Comparison of ENCODE assay signal across 15 cellular contexts in the genomic region with DNA sequence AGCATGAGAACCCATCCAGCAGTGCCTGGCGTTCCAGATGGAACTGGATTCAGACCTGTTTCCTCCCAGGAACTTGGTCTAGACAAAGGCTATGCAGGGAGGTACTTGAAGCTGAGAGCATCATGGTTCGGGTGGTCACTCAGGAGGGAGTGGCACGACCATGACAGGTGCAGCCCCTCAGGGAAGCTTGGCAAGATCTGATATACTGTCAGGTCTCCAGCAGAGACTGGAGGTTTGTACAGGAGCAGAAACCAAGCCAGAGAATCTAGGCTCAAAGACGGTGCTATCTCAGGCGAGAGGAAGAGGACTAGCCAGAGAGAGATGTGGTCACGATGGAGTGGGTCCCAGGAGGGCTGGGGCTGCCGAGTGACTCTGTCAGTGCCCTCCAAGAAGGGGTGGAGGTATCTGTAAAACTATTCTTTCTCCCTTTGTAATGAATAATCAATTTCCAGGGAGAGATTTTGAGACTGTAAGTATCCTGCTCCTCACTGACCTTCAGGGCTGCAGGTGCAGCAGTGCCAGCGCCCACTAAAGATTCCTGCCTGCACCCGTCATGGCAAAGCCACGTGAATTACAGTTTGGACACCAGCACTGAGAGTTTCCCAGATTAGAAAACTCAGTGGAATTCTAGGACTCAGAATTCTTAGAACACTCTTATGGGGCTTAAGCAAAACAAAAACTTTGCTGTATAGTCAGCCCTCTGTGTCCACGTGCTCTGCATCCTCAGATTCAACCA.
"Had no signal": no experiment of that assay in that cellular context is flagged by ENCODE, and none has a peak within 500 bp of the region (broad histone marks: within the 10 kb centered on the region; RNA-seq: fewer than 3 reads in every experiment).

No MANE protein-coding gene starts in this region.

- H3K36me3 ChIP-seq: prostate gland had no signal

- H3K9me3 ChIP-seq: prostate gland, stomach had no signal

- H3K27ac ChIP-seq: parathyroid adenoma, prostate gland, stomach had no signal

- FAIRE-seq: frontal cortex, keratinocyte, small intestine had no signal

- DNase-seq: central memory CD4-positive, alpha-beta T cell; effector CD4-positive, alpha-beta T cell; immature natural killer cell; mesendoderm; naive B cell; retina; small intestine; stimulated activated CD4-positive, alpha-beta T cell treated with anti-CD3 and anti-CD28 coated beads, Interleukin-12 subunit alpha, Interleukin-12 subunit beta, amount 100 ng/mL, for 4 hours; stimulated activated naive CD4-positive, alpha-beta T cell; stomach; trophoblast cell had no signal

- H3K79me2 ChIP-seq: parathyroid adenoma had no signal

- H3K27me3 ChIP-seq: stomach had no signal

- H3K9ac ChIP-seq: parathyroid adenoma had no signal

- H3K4me1 ChIP-seq: parathyroid adenoma had no signal

- H3K4me3 ChIP-seq: prostate gland, stomach had no signal

- H2AFZ ChIP-seq: parathyroid adenoma had no signal
